In the genomic region with DNA sequence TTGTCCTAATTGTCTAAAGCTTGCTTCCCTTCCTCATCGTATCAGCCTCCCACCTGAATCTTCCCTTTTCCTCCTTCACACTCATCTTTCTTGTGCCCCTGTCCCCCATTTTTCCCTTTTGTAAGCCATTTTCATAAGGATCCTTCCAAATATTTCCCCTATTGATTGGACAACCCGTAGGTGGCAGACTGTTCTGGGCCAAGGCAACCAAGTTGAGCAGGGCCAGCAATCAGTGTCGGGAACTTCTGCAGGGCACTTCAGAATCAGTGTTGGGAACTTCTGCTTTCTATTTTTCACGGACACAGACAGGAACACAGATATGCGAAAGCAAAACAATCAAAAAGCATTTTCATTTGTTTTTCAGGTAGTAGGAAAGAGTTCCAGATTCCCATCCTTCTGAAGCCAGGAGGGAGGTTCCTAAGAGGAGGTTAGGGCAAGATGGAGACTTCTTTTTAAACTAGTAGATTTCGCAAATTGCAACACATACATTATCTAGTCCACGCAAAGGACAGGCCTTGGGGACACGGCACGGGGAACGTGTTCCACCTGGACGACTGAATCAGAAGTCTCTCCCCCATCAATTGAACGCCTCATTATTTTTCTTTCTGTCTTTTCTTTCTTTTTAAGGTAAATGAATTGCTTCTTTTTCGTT, we compare ENCODE assay signal across 8 cellular contexts. TPM values are rescaled to one million over a fixed set of nuclear protein-coding genes. Genes with fewer than 3 reads are reported as not detected.
DNase-seq lines count a peak whose midpoint lies in the region; ATAC-seq, FAIRE-seq and TF ChIP-seq lines count a peak whose summit lies in the region.

No MANE protein-coding gene starts in this region.

- no peaks in the 10 kb centered on the region for H3K9me2 ChIP-seq in DOHH2 (replicated peaks; ENCODE audit: control insufficient read depth, low read length)
- H3K9me2 ChIP-seq in SK-N-SH = no peaks in the 10 kb centered on the region

- H3K79me2 ChIP-seq in DOHH2 (ENCODE audit: control insufficient read depth, low read length) (peaks cover 39% of the 10 kb centered on the region), SK-N-SH (ENCODE audit: insufficient read depth) (peaks cover 42% of the 10 kb centered on the region), H1 (ENCODE audit: control insufficient read depth in 1 of 2, insufficient read depth in 2 of 2, low read length in 2 of 2) (peaks cover 2 to 34% of the 10 kb centered on the region in 2 experiments; a peak in 3 of 4 replicates)

- H3F3A ChIP-seq in DOHH2 (ENCODE audit: control insufficient read depth, insufficient read depth) (peaks cover 33% of the 10 kb centered on the region), SK-N-SH (replicated peaks; ENCODE audit: insufficient read depth) (no peaks in the 10 kb centered on the region)

- no peak for FAIRE-seq in H1 (lab: Jason Lieb, UNC)

- H3K27me3 ChIP-seq in DOHH2 (ENCODE audit: control insufficient read depth, low read length) (no peaks in the 10 kb centered on the region), SK-N-SH (ENCODE audit: insufficient read depth) (no peaks in the 10 kb centered on the region), H1 (replicated peaks in 1 of 4; ENCODE audit: control insufficient read depth in 3 of 4, extremely low read depth in 1 of 4, insufficient read depth in 3 of 4, low read length in 3 of 4) (no peaks in the 10 kb centered on the region), thyroid gland (no peaks in the 10 kb centered on the region)

- WGBS in SK-N-SH (ENCODE audit: low lambda C conversion rate) = 33% methylated on average over 13 of the region's 13 CpGs
- WGBS in H1 (ENCODE audit: extremely low coverage in 1 of 2, insufficient coverage in 1 of 2, insufficient read length in 1 of 2, insufficient replicate concordance in 2 of 2, low coverage in 1 of 2, low lambda C conversion rate in 2 of 2, missing lambda C conversion rate in 1 of 2), 2 experiments = 51% methylated on average over 13 of the region's 13 CpGs; no CpG with 5 or more reads in 1 of the 2 experiments
- WGBS in thyroid gland, 2 donors = 32 to 41% methylated on average over 13 of the region's 13 CpGs

- TF ChIP-seq CTCF in DOHH2 (IDR thresholded peaks at IDR 0.05; ENCODE audit: low read depth, low read length, poor library complexity, severe bottlenecking) (peak; percentile 67), SK-N-SH (IDR thresholded peaks at IDR 0.05) (peak; percentile 52), H1 (IDR thresholded peaks at IDR 0.05; ENCODE audit: control extremely low read depth in 1 of 3, insufficient read depth in 1 of 3, low read depth in 1 of 3, low read length in 3 of 3) (peak; percentile 20 to 24 (median 23); a peak in 3 of 4 replicates), thyroid gland (IDR thresholded peaks at IDR 0.05) (no peak)

- no peak overlapping the region for H3K14ac ChIP-seq in H1 (ENCODE audit: insufficient read length)

- H3K79me1 ChIP-seq in H1 (ENCODE audit: low read depth, low read length) = peaks cover 9% of the 10 kb centered on the region; the same call in 1 of the 2 replicates

- no peak overlapping the region for H2BK15ac ChIP-seq in H1 (ENCODE audit: low read length)

- H3K23ac ChIP-seq in H1 (ENCODE audit: insufficient read length) = no peak overlapping the region

- intact Hi-C loops in thyroid gland (cut with DNase I) = loop anchor here (10.0 kb wide), 1 partner anchor 364 kb away; no protein-coding TSS in a partner anchor

- H3K23me2 ChIP-seq in H1 (ENCODE audit: low read depth, low read length) = no peaks in the 10 kb centered on the region

- H4K91ac ChIP-seq in H1 (replicated peaks; ENCODE audit: insufficient read length, low read length) = no peak overlapping the region

- H3K56ac ChIP-seq in H1 (replicated peaks; ENCODE audit: insufficient read length, low read depth, low read length) = no peak overlapping the region

- TF ChIP-seq POLR2A in H1 (IDR thresholded peaks at IDR 0.05; ENCODE audit: control extremely low read depth in 1 of 2, low read depth in 2 of 2, low read length in 2 of 2) = no peak
- no peak for TF ChIP-seq POLR2A in thyroid gland (IDR thresholded peaks at IDR 0.05)

- no peak overlapping the region for H2BK120ac ChIP-seq in H1 (replicated peaks; ENCODE audit: low read depth, low read length)

- H2BK12ac ChIP-seq in H1 (ENCODE audit: low read depth, low read length) = no peak overlapping the region

- no peak overlapping the region; the same call in 1 of the 2 replicates for H2BK20ac ChIP-seq in H1 (ENCODE audit: low read length)

- POLR2A ChIA-PET in SK-N-SH (lab: Yijun Ruan, JAX) = no interaction called here
- POLR2A ChIA-PET in H1 (lab: Charles Lee; ENCODE audit: partially characterized antibody) = interaction anchor here (0.9 to 1.3 kb wide), 2 partner anchors 8 to 215 kb away, joined by 4 to 5 read pairs; a partner anchor contains a TSS

- peak overlapping the region; percentile 34; the same call in 1 of the 2 replicates for H3K18ac ChIP-seq in H1 (ENCODE audit: extremely low read depth, low read length)

- H3K4me3 ChIP-seq in DOHH2 (ENCODE audit: low read length) (peak overlapping the region; percentile 82), SK-N-SH (ENCODE audit: low read depth in 2 of 2, low read length in 1 of 2) (peak overlapping the region; percentile 70 to 90), H1 (ENCODE audit: extremely low read depth in 1 of 4, insufficient read depth in 2 of 4, low read depth in 3 of 4, low read length in 4 of 4) (peak overlapping the region; percentile 81 to 97 (median 88)), thyroid gland (replicated peaks in 1 of 3) (peak overlapping the region in 1 of 3 donors; percentile 95)

- no peak overlapping the region for H2AK5ac ChIP-seq in H1 (ENCODE audit: low read depth, low read length)

- CTCF ChIA-PET in SK-N-SH (lab: Yijun Ruan, JAX) = interaction anchor here (0.7 to 1.0 kb wide), 3 partner anchors 7 to 361 kb away, joined by 3 to 4 read pairs (median 3); no protein-coding TSS in a partner anchor
- CTCF ChIA-PET in H1 (lab: Charles Lee; ENCODE audit: partially characterized antibody) = interaction anchor here (1.7 kb wide), 1 partner anchor 48 kb away, joined by 3 read pairs; no protein-coding TSS in a partner anchor

- no peak for TF ChIP-seq EP300 in SK-N-SH (IDR thresholded peaks at IDR 0.05; ENCODE audit: borderline replicate concordance in 1 of 2, low read depth in 1 of 2, low read length in 1 of 2)
- TF ChIP-seq EP300 in H1 (IDR thresholded peaks at IDR 0.05; ENCODE audit: borderline replicate concordance in 1 of 2, low read depth in 2 of 2, low read length in 2 of 2) = no peak

- H3K27ac ChIP-seq in DOHH2 (ENCODE audit: low read depth, low read length) = peak overlapping the region; percentile 86
- H3K27ac ChIP-seq in SK-N-SH (ENCODE audit: low read depth in 2 of 2, low read length in 1 of 2) = peak overlapping the region; percentile 75 to 76
- no peak overlapping the region for H3K27ac ChIP-seq in H1 (ENCODE audit: low read depth, low read length)
- peak overlapping the region; percentile 11 to 94 (median 89) for H3K27ac ChIP-seq in thyroid gland

- H4K5ac ChIP-seq in H1 (ENCODE audit: insufficient read length, low read depth, low read length) = no peak overlapping the region

- H2BK5ac ChIP-seq in H1 (ENCODE audit: low read depth, low read length) = no peak overlapping the region

- no peak overlapping the region for H4K8ac ChIP-seq in H1 (ENCODE audit: extremely low read depth, insufficient read depth, low read length)

- H3K4me2 ChIP-seq in DOHH2 (ENCODE audit: low read length) (peak overlapping the region; percentile 92), SK-N-SH (peak overlapping the region; percentile 83), H1 (ENCODE audit: insufficient read depth in 1 of 2, low read depth in 2 of 2, low read length in 2 of 2) (peak overlapping the region; percentile 75 to 84)

- no peak overlapping the region for H3K4ac ChIP-seq in H1 (replicated peaks; ENCODE audit: insufficient read length, low read depth, low read length)

- H2AFZ ChIP-seq in SK-N-SH (ENCODE audit: low read depth) (peak overlapping the region; percentile 96), H1 (ENCODE audit: low read length) (peak overlapping the region; percentile 38)

- H3K4me1 ChIP-seq in DOHH2 (ENCODE audit: control insufficient read depth, low read length) (peaks cover 80% of the 10 kb centered on the region), SK-N-SH (ENCODE audit: control insufficient read depth in 1 of 2, insufficient read depth in 2 of 2, low read depth in 1 of 2, low read length in 1 of 2) (peaks cover 6 to 22% of the 10 kb centered on the region in 2 experiments; a peak in 3 of 4 replicates), H1 (replicated peaks in 1 of 4; ENCODE audit: control insufficient read depth in 3 of 4, insufficient read depth in 4 of 4, low read length in 3 of 4) (peaks cover 3 to 4% (median 3%) of the 10 kb centered on the region in 4 experiments; a peak in 3 of 7 replicates), thyroid gland (peaks cover 12 to 17% of the 10 kb centered on the region in 2 donors)

- TF ChIP-seq RAD21 in SK-N-SH (IDR thresholded peaks at IDR 0.05; ENCODE audit: low read length) (peak; percentile 57), H1 (IDR thresholded peaks at IDR 0.05 in 1 of 2, conservative IDR thresholded peaks at IDR 0.05 in 1 of 2; ENCODE audit: low read depth in 2 of 2, low read length in 2 of 2) (peak; percentile 21 to 34; a peak in 2 of 4 replicates)

- H3K36me3 ChIP-seq in DOHH2 (ENCODE audit: control insufficient read depth, low read length) (peaks cover 14% of the 10 kb centered on the region), SK-N-SH (replicated peaks in 1 of 2; ENCODE audit: control insufficient read depth in 1 of 2, insufficient read depth in 2 of 2, low read length in 1 of 2) (no peaks in the 10 kb centered on the region), H1 (ENCODE audit: control insufficient read depth in 2 of 4, insufficient read depth in 4 of 4, low read length in 3 of 4) (0 out of 8 replicates have a peak, but pooled peaks cover 0 to 4% (median 0%) of the 10 kb centered on the region in 4 experiments), thyroid gland (no peaks in the 10 kb centered on the region)

- ATAC-seq in HG03354 (IDR thresholded peaks at IDR 0.05; ENCODE audit: poor library complexity, severe bottlenecking, unreplicated experiment) (peak; percentile 10), GM21367 (IDR thresholded peaks at IDR 0.05; ENCODE audit: unreplicated experiment) (no peak)

- peaks cover 6% of the 10 kb centered on the region; the same call in 1 of the 2 replicates for H4K20me1 ChIP-seq in DOHH2 (ENCODE audit: control insufficient read depth, insufficient read depth, low read depth, low read length)
- H4K20me1 ChIP-seq in SK-N-SH (ENCODE audit: insufficient read depth) = peaks cover 24% of the 10 kb centered on the region
- H4K20me1 ChIP-seq in H1 (replicated peaks in 1 of 2; ENCODE audit: control insufficient read depth in 1 of 2, insufficient read depth in 2 of 2, low read length in 2 of 2) = peaks cover 7 to 12% of the 10 kb centered on the region in 2 experiments

- DNase-seq in SK-N-SH (peak; percentile 42), H1 (ENCODE audit: low read depth in 1 of 2, low spot score in 2 of 2) (no peak), lung microvascular endothelial cell (ENCODE audit: low read depth in 2 of 2) (peak; percentile 63 to 75), thyroid gland (no peak), NCI-H187 (lab: John Stamatoyannopoulos, UW) (no peak)

- H3K9ac ChIP-seq in SK-N-SH (peak overlapping the region; percentile 73), H1 (replicated peaks in 1 of 4; ENCODE audit: extremely low read depth in 1 of 4, low read depth in 3 of 4, low read length in 3 of 4) (peak overlapping the region in 3 of 4 experiments; percentile 27 to 48 (median 44); a peak in 4 of 7 replicates)

- no peaks in the 10 kb centered on the region for H3K9me3 ChIP-seq in DOHH2 (ENCODE audit: control insufficient read depth, insufficient read depth, low read length)
- H3K9me3 ChIP-seq in SK-N-SH = no peaks in the 10 kb centered on the region
- no peaks in the 10 kb centered on the region for H3K9me3 ChIP-seq in H1 (ENCODE audit: insufficient read depth in 2 of 2, low read depth in 1 of 2, low read length in 1 of 2)
- H3K9me3 ChIP-seq in thyroid gland = no peaks in the 10 kb centered on the region

RNA-seq across cellular contexts. Expression of a gene that starts 0.7 kb away (rescaled TPM):
- polyA plus RNA-seq in SK-N-SH (2012; rRNA removed) = 27.3 and 34.4 TPM in 2 replicates
- polyA plus RNA-seq in SK-N-SH (2012; cell fraction: cytosol; rRNA removed) = 34.9 and 39.9 TPM in 2 replicates
- polyA plus RNA-seq in SK-N-SH (2012; cell fraction: nucleus; rRNA removed) = 17.1 and 32.0 TPM in 2 replicates
- total RNA-seq in H1 (2021; fragmentation: NEBNext Ultra II Directional; extraction: Animal tissue kit (Norgen Biotek cat#: 25700)) = 120 and 128 TPM in 2 replicates
- polyA plus RNA-seq in H1 (2011; rRNA removed) = 31.1 and 37.8 TPM in 2 replicates
- 36.1 TPM for polyA plus RNA-seq in H1 (2011; cell fraction: cytosol; rRNA removed)
- polyA plus RNA-seq in H1 (2011; cell fraction: nucleus; rRNA removed) = 25.1 TPM
- 38.9 to 72.5 TPM (median 40.5 TPM) in 4 replicates for polyA plus RNA-seq in H1 (2012, experiment 1 of 2)
- polyA plus RNA-seq in H1 (2012, experiment 2 of 2) = 14.1 TPM
- polyA plus RNA-seq in H1 (2013, experiment 1 of 2) = 65.8 TPM
- 82.6 TPM for polyA plus RNA-seq in H1 (2013, experiment 2 of 2)
- 61.1 and 88.5 TPM in 2 replicates for polyA minus RNA-seq in H1 (2011; rRNA and poly(A)+ RNA removed)
- polyA minus RNA-seq in H1 (2011; cell fraction: cytosol; rRNA and poly(A)+ RNA removed) = 51.2 TPM
- 52.0 TPM for polyA minus RNA-seq in H1 (2011; cell fraction: nucleus; rRNA and poly(A)+ RNA removed)
- 77.8 and 85.1 TPM in 2 replicates for total RNA-seq in lung microvascular endothelial cell
- 10 to 100 TPM; 52.6 to 90.2 (median 61.8) TPM for total RNA-seq in thyroid gland

Comparison
In these comparisons a context has a peak if more than half of its experiments do, and no peak if none do; other contexts are left out.
1. CTCF ChIP-seq: peak in DOHH2 (single experiment), SK-N-SH (single experiment) and H1 (3 of 3); none in thyroid gland (0 of 6).
2. DNase-seq: peak in SK-N-SH (single experiment) and lung microvascular endothelial cell (2 of 2); none in H1 (0 of 2), thyroid gland (0 of 2) and NCI-H187 (0 of 2).
3. Peak in every context shown above with its lines, with median percentiles within 50 percentile points of each other: H3K4me2 ChIP-seq.